1 cellular context compared by ENCODE assay signal in the genomic region with DNA sequence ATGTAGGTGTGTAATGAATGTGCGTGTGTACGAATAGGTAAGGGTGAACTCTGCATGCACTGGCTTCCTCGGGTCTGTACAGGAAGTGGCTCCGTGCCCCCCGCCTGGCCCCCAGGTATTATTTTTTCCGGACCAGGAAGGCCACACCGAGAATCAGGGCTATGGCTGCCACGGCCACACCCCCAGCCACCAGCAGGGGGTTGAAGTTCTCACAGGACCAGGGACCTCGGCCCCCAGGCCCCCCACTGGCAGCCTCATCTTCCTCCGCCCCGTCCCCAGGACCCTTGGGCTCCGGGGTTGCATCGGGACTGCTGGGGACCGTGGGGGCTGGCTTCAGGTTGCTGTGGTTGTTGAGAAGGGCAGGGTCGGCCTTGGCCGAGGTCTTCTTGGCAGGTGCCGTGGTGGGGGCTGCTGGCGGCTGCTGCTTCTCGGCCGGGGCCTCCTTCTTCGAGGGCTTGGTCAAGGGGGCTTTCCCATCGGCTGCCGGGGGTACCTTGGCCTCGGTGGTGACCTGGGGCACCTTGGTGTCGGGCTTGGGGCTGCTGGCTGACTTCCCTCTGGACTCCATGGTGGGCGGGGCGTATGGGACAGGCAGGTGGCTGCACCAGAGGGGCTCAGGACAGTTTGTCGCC.
TF ChIP-seq lines count a peak whose summit lies in the region.

No MANE protein-coding gene starts in this region.

TF ChIP-seq in HepG2, 621 proteins besides CTCF, POLR2A, EP300 and RAD21:
- TF ChIP-seq KDM2A (CRISPR knock-in tag; IDR thresholded peaks at IDR 0.05; ENCODE audit: borderline replicate concordance, low read depth) (peak; percentile 34; the same call in 1 of the 2 replicates), IRF9 (CRISPR knock-in tag; IDR thresholded peaks at IDR 0.05; ENCODE audit: borderline replicate concordance) (0 out of 2 replicates have a peak, but pooled peaks have one; percentile 21), AGO1 (IDR thresholded peaks at IDR 0.05; ENCODE audit: low read depth, low read length, poor library complexity, severe bottlenecking) (peak; percentile 53), NONO (IDR thresholded peaks at IDR 0.05) (no peak), NONO (CRISPR knock-in tag; conservative IDR thresholded peaks at IDR 0.05) (peak; percentile 28; the same call in 1 of the 2 replicates), GABPB1 (CRISPR knock-in tag; IDR thresholded peaks at IDR 0.05) (peak; percentile 32; the same call in 1 of the 2 replicates), RARA (CRISPR knock-in tag; IDR thresholded peaks at IDR 0.05) (no peak), XBP1 (CRISPR knock-in tag; IDR thresholded peaks at IDR 0.05) (no peak), ZNF598 (CRISPR knock-in tag; IDR thresholded peaks at IDR 0.05; ENCODE audit: borderline replicate concordance) (0 out of 2 replicates have a peak, but pooled peaks have one; percentile 24)
- TF ChIP-seq, protein P1, sequence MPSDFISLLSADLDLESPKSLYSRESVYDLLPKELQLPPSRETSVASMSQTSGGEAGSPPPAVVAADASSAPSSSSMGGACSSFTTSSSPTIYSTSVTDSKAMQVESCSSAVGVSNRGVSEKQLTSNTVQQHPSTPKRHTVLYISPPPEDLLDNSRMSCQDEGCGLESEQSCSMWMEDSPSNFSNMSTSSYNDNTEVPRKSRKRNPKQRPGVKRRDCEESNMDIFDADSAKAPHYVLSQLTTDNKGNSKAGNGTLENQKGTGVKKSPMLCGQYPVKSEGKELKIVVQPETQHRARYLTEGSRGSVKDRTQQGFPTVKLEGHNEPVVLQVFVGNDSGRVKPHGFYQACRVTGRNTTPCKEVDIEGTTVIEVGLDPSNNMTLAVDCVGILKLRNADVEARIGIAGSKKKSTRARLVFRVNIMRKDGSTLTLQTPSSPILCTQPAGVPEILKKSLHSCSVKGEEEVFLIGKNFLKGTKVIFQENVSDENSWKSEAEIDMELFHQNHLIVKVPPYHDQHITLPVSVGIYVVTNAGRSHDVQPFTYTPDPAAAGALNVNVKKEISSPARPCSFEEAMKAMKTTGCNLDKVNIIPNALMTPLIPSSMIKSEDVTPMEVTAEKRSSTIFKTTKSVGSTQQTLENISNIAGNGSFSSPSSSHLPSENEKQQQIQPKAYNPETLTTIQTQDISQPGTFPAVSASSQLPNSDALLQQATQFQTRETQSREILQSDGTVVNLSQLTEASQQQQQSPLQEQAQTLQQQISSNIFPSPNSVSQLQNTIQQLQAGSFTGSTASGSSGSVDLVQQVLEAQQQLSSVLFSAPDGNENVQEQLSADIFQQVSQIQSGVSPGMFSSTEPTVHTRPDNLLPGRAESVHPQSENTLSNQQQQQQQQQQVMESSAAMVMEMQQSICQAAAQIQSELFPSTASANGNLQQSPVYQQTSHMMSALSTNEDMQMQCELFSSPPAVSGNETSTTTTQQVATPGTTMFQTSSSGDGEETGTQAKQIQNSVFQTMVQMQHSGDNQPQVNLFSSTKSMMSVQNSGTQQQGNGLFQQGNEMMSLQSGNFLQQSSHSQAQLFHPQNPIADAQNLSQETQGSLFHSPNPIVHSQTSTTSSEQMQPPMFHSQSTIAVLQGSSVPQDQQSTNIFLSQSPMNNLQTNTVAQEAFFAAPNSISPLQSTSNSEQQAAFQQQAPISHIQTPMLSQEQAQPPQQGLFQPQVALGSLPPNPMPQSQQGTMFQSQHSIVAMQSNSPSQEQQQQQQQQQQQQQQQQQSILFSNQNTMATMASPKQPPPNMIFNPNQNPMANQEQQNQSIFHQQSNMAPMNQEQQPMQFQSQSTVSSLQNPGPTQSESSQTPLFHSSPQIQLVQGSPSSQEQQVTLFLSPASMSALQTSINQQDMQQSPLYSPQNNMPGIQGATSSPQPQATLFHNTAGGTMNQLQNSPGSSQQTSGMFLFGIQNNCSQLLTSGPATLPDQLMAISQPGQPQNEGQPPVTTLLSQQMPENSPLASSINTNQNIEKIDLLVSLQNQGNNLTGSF (CRISPR knock-in tag; IDR thresholded peaks at IDR 0.05) = no peak
- TF ChIP-seq, protein P2, sequence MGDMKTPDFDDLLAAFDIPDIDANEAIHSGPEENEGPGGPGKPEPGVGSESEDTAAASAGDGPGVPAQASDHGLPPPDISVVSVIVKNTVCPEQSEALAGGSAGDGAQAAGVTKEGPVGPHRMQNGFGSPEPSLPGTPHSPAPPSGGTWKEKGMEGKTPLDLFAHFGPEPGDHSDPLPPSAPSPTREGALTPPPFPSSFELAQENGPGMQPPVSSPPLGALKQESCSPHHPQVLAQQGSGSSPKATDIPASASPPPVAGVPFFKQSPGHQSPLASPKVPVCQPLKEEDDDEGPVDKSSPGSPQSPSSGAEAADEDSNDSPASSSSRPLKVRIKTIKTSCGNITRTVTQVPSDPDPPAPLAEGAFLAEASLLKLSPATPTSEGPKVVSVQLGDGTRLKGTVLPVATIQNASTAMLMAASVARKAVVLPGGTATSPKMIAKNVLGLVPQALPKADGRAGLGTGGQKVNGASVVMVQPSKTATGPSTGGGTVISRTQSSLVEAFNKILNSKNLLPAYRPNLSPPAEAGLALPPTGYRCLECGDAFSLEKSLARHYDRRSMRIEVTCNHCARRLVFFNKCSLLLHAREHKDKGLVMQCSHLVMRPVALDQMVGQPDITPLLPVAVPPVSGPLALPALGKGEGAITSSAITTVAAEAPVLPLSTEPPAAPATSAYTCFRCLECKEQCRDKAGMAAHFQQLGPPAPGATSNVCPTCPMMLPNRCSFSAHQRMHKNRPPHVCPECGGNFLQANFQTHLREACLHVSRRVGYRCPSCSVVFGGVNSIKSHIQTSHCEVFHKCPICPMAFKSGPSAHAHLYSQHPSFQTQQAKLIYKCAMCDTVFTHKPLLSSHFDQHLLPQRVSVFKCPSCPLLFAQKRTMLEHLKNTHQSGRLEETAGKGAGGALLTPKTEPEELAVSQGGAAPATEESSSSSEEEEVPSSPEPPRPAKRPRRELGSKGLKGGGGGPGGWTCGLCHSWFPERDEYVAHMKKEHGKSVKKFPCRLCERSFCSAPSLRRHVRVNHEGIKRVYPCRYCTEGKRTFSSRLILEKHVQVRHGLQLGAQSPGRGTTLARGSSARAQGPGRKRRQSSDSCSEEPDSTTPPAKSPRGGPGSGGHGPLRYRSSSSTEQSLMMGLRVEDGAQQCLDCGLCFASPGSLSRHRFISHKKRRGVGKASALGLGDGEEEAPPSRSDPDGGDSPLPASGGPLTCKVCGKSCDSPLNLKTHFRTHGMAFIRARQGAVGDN (CRISPR knock-in tag; IDR thresholded peaks at IDR 0.05) = peak; percentile 41; the same call in 1 of the 2 replicates
- TF ChIP-seq, protein P3, sequence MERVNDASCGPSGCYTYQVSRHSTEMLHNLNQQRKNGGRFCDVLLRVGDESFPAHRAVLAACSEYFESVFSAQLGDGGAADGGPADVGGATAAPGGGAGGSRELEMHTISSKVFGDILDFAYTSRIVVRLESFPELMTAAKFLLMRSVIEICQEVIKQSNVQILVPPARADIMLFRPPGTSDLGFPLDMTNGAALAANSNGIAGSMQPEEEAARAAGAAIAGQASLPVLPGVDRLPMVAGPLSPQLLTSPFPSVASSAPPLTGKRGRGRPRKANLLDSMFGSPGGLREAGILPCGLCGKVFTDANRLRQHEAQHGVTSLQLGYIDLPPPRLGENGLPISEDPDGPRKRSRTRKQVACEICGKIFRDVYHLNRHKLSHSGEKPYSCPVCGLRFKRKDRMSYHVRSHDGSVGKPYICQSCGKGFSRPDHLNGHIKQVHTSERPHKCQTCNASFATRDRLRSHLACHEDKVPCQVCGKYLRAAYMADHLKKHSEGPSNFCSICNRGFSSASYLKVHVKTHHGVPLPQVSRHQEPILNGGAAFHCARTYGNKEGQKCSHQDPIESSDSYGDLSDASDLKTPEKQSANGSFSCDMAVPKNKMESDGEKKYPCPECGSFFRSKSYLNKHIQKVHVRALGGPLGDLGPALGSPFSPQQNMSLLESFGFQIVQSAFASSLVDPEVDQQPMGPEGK (CRISPR knock-in tag; IDR thresholded peaks at IDR 0.05) = peak; percentile 78
